Comparison of ENCODE assay signal across 20 cellular contexts in genomic region chr1:35855016-35855700, GRCh38. TPM values are rescaled to one million over a fixed set of nuclear protein-coding genes. Genes with fewer than 3 reads are reported as not detected.
DNase-seq lines count a peak whose midpoint lies in the region; FAIRE-seq and TF ChIP-seq lines count a peak whose summit lies in the region.
"Had no signal": no experiment of that assay in that cellular context is flagged by ENCODE, and none has a peak within 500 bp of the region (broad histone marks: within the 10 kb centered on the region; RNA-seq: fewer than 3 reads in every experiment).

No MANE protein-coding gene starts in this region.

- H3K56ac ChIP-seq in H1 (replicated peaks; ENCODE audit: insufficient read length, low read depth, low read length): no peak overlapping the region

- no peaks in the 10 kb centered on the region for H3K23me2 ChIP-seq in H1 (ENCODE audit: low read depth, low read length)

- no peak overlapping the region for H2AK5ac ChIP-seq in H1 (ENCODE audit: low read depth, low read length)

- H3K27me3 ChIP-seq in H1 (replicated peaks in 1 of 4; ENCODE audit: control insufficient read depth in 3 of 4, extremely low read depth in 1 of 4, insufficient read depth in 3 of 4, low read length in 3 of 4): no peaks in the 10 kb centered on the region
- H3K27me3 ChIP-seq in CD8-positive, alpha-beta memory T cell (ENCODE audit: insufficient read depth, low read length, poor library complexity, severe bottlenecking): no peaks in the 10 kb centered on the region
- H3K27me3 ChIP-seq: gastroesophageal sphincter had no signal

- no peaks in the 10 kb centered on the region for H3K4me1 ChIP-seq in HEK293 (ENCODE audit: control insufficient read depth, insufficient read depth, low read length)
- peaks cover 0 to 2% (median 1%) of the 10 kb centered on the region in 4 experiments; a peak in 2 of 7 replicates for H3K4me1 ChIP-seq in H1 (replicated peaks in 1 of 4; ENCODE audit: control insufficient read depth in 3 of 4, insufficient read depth in 4 of 4, low read length in 3 of 4)
- no peaks in the 10 kb centered on the region for H3K4me1 ChIP-seq in CD8-positive, alpha-beta memory T cell (ENCODE audit: insufficient read depth, low read length)

- H3K9ac ChIP-seq in H1 (replicated peaks in 1 of 4; ENCODE audit: extremely low read depth in 1 of 4, low read depth in 3 of 4, low read length in 3 of 4): no peak overlapping the region

- no peaks in the 10 kb centered on the region for H3K27me3 Mint-ChIP-seq in CD8-positive, alpha-beta memory T cell
- H3K27me3 Mint-ChIP-seq: activated B cell treated with CpG ODN at 0.5 μM for 24 hours had no signal

- no peak overlapping the region for H3K4me2 ChIP-seq in H1 (ENCODE audit: insufficient read depth in 1 of 2, low read depth in 2 of 2, low read length in 2 of 2)
- H3K4me2 ChIP-seq: PC-9 had no signal

- H3K14ac ChIP-seq in H1 (ENCODE audit: insufficient read length): no peak overlapping the region

- peak; percentile 36 for FAIRE-seq in H1 (lab: Jason Lieb, UNC)
- FAIRE-seq: endothelial cell of umbilical vein had no signal

- no peak overlapping the region for H2AFZ ChIP-seq in H1 (ENCODE audit: low read length)
- H2AFZ ChIP-seq: PC-9 had no signal

- POLR2A ChIA-PET in HEK293 (lab: Yijun Ruan, JAX): no interaction called here
- POLR2A ChIA-PET in H1 (lab: Charles Lee; ENCODE audit: partially characterized antibody): no interaction called here
- POLR2A ChIA-PET in CD8-positive, alpha-beta memory T cell (lab: Charles Lee): no interaction called here

- H3K9me3 ChIP-seq in HEK293 (ENCODE audit: control insufficient read depth, insufficient read depth, low read depth, low read length): no peaks in the 10 kb centered on the region
- no peaks in the 10 kb centered on the region for H3K9me3 ChIP-seq in H1 (ENCODE audit: insufficient read depth in 2 of 2, low read depth in 1 of 2, low read length in 1 of 2)
- H3K9me3 ChIP-seq in CD8-positive, alpha-beta memory T cell (ENCODE audit: low read length): no peaks in the 10 kb centered on the region
- H3K9me3 ChIP-seq: gastroesophageal sphincter had no signal

- no peak for TF ChIP-seq CTCF in HEK293 (tag by site-specific recombination; IDR thresholded peaks at IDR 0.05)
- TF ChIP-seq CTCF in H1 (IDR thresholded peaks at IDR 0.05; ENCODE audit: control extremely low read depth in 1 of 3, insufficient read depth in 1 of 3, low read depth in 1 of 3, low read length in 3 of 3): peak; percentile 22 to 55 (median 27); a peak in 3 of 4 replicates
- TF ChIP-seq CTCF in coronary artery (IDR thresholded peaks at IDR 0.05): no peak

- H3K36me3 ChIP-seq in HEK293 (ENCODE audit: control insufficient read depth in 2 of 2, insufficient read depth in 1 of 2, low read length in 2 of 2) (peaks cover 8 to 52% of the 10 kb centered on the region in 2 experiments; a peak in 2 of 3 replicates), H1 (ENCODE audit: control insufficient read depth in 2 of 4, insufficient read depth in 4 of 4, low read length in 3 of 4) (peaks cover 0 to 5% (median 3%) of the 10 kb centered on the region in 4 experiments; a peak in 4 of 8 replicates)
- peaks cover 14% of the 10 kb centered on the region for H3K36me3 ChIP-seq in CD8-positive, alpha-beta memory T cell (ENCODE audit: insufficient read depth, low read length)

- H3K79me1 ChIP-seq in H1 (ENCODE audit: low read depth, low read length): no peaks in the 10 kb centered on the region

- TF ChIP-seq RAD21 in H1 (IDR thresholded peaks at IDR 0.05 in 1 of 2, conservative IDR thresholded peaks at IDR 0.05 in 1 of 2; ENCODE audit: low read depth in 2 of 2, low read length in 2 of 2): peak; percentile 26 to 29; a peak in 3 of 4 replicates

- H2BK120ac ChIP-seq in H1 (replicated peaks; ENCODE audit: low read depth, low read length): no peak overlapping the region

- H4K5ac ChIP-seq in H1 (ENCODE audit: insufficient read length, low read depth, low read length): no peak overlapping the region

- H3K4me3 Mint-ChIP-seq in CD8-positive, alpha-beta memory T cell: no peak overlapping the region
- H3K4me3 Mint-ChIP-seq: activated B cell treated with CpG ODN at 0.5 μM for 24 hours; naive thymus-derived CD8-positive, alpha-beta T cell had no signal

- TF ChIP-seq EP300 in H1 (IDR thresholded peaks at IDR 0.05; ENCODE audit: borderline replicate concordance in 1 of 2, low read depth in 2 of 2, low read length in 2 of 2): no peak

- no peak overlapping the region for H2BK12ac ChIP-seq in H1 (ENCODE audit: low read depth, low read length)

- H3K9me3 Mint-ChIP-seq in CD8-positive, alpha-beta memory T cell: no peaks in the 10 kb centered on the region
- H3K9me3 Mint-ChIP-seq: activated B cell treated with CpG ODN at 0.5 μM for 24 hours; naive thymus-derived CD8-positive, alpha-beta T cell had no signal

- no peak for TF ChIP-seq POLR2A in H1 (IDR thresholded peaks at IDR 0.05; ENCODE audit: control extremely low read depth in 1 of 2, low read depth in 2 of 2, low read length in 2 of 2)

- peak overlapping the region in 1 of 8 donors; percentile 42 for H3K27ac Mint-ChIP-seq in CD8-positive, alpha-beta memory T cell
- H3K27ac Mint-ChIP-seq: activated B cell treated with CpG ODN at 0.5 μM for 24 hours had no signal

- no peaks in the 10 kb centered on the region for H4K20me1 ChIP-seq in H1 (replicated peaks in 1 of 2; ENCODE audit: control insufficient read depth in 1 of 2, insufficient read depth in 2 of 2, low read length in 2 of 2)

- no peak overlapping the region for H3K18ac ChIP-seq in H1 (ENCODE audit: extremely low read depth, low read length)

- H2BK20ac ChIP-seq in H1 (ENCODE audit: low read length): no peak overlapping the region

- no peak overlapping the region for H3K27ac ChIP-seq in HEK293 (ENCODE audit: extremely low read depth, low read depth, low read length)
- H3K27ac ChIP-seq in H1 (ENCODE audit: low read depth, low read length): no peak overlapping the region
- H3K27ac ChIP-seq in coronary artery: no peak overlapping the region
- no peak overlapping the region for H3K27ac ChIP-seq in CD8-positive, alpha-beta memory T cell (ENCODE audit: low read depth, low read length)
- H3K27ac ChIP-seq: gastroesophageal sphincter, PC-9 had no signal

- H3K23ac ChIP-seq in H1 (ENCODE audit: insufficient read length): no peak overlapping the region

- H3K4me1 Mint-ChIP-seq in CD8-positive, alpha-beta memory T cell: no peaks in the 10 kb centered on the region
- H3K4me1 Mint-ChIP-seq: activated B cell treated with CpG ODN at 0.5 μM for 24 hours; naive thymus-derived CD8-positive, alpha-beta T cell had no signal

- peak; percentile 68 for DNase-seq in D341Med (ENCODE audit: low spot score)
- DNase-seq in NCI-H82 treated with DMSO at 0.1 percent for 48 hours (lab: John Stamatoyannopoulos, UW; ENCODE audit: unreplicated experiment): peak; percentile 76
- peak in 1 of 2 experiments; percentile 51 for DNase-seq in H1 (ENCODE audit: low read depth in 1 of 2, low spot score in 2 of 2)
- no peak for DNase-seq in coronary artery (ENCODE audit: low spot score)
- DNase-seq in CD8-positive, alpha-beta memory T cell: no peak
- DNase-seq in hepatic stellate cell (ENCODE audit: low spot score): no peak
- DNase-seq in nucleus accumbens (lab: John Stamatoyannopoulos, UW): no peak
- DNase-seq: activated B cell treated with CpG ODN at 0.5 μM for 24 hours; activated effector memory CD4-positive, alpha-beta T cell treated with anti-CD3 and anti-CD28 coated beads, Interleukin-2, amount 50 U/mL, for 16 hours; cerebellar nuclear complex; GOT3; MV-4-11; naive thymus-derived CD8-positive, alpha-beta T cell; NCI-H2171 treated with DMSO at 0.1 percent for 48 hours; PC-9; right cardiac atrium had no signal

- H3K4me3 ChIP-seq in HEK293 (ENCODE audit: low read depth, low read length) (no peak overlapping the region), H1 (ENCODE audit: extremely low read depth in 1 of 4, insufficient read depth in 2 of 4, low read depth in 3 of 4, low read length in 4 of 4) (no peak overlapping the region), coronary artery (no peak overlapping the region)
- no peak overlapping the region for H3K4me3 ChIP-seq in CD8-positive, alpha-beta memory T cell (ENCODE audit: low read length)
- H3K4me3 ChIP-seq: gastroesophageal sphincter, lung, PC-9 had no signal

- WGBS in H1 (ENCODE audit: extremely low coverage in 1 of 2, insufficient coverage in 1 of 2, insufficient read length in 1 of 2, insufficient replicate concordance in 2 of 2, low coverage in 1 of 2, low lambda C conversion rate in 2 of 2, missing lambda C conversion rate in 1 of 2), 2 experiments: 80% methylated on average over 8 of the region's 8 CpGs; no CpG with 5 or more reads in 1 of the 2 experiments

- H2BK15ac ChIP-seq in H1 (ENCODE audit: low read length): no peak overlapping the region

- no peaks in the 10 kb centered on the region for H3K79me2 ChIP-seq in H1 (ENCODE audit: control insufficient read depth in 1 of 2, insufficient read depth in 2 of 2, low read length in 2 of 2)

- CTCF ChIA-PET in HEK293 (lab: Yijun Ruan, JAX): interaction anchor here (0.5 to 1.3 kb wide), 3 partner anchors 8 to 494 kb away, joined by 3 read pairs; partner anchors contain the start of gene AGO1
- CTCF ChIA-PET in H1 (lab: Charles Lee; ENCODE audit: partially characterized antibody): interaction anchor here (0.7 to 3.1 kb wide), 14 partner anchors 10 to 109 kb away, joined by 3 to 9 read pairs (median 3); partner anchors contain the start of gene AGO1
- CTCF ChIA-PET in CD8-positive, alpha-beta memory T cell (lab: Charles Lee): interaction anchor here (0.7 kb wide), 1 partner anchor 24 kb away, joined by 4 read pairs; no protein-coding TSS in a partner anchor

- H4K8ac ChIP-seq in H1 (ENCODE audit: extremely low read depth, insufficient read depth, low read length): no peak overlapping the region

- H4K91ac ChIP-seq in H1 (replicated peaks; ENCODE audit: insufficient read length, low read length): no peak overlapping the region

- H3K36me3 Mint-ChIP-seq in CD8-positive, alpha-beta memory T cell: peaks cover 0 to 60% (median 17%) of the 10 kb centered on the region in 3 donors

- no peak overlapping the region for H3K4ac ChIP-seq in H1 (replicated peaks; ENCODE audit: insufficient read length, low read depth, low read length)

- no peak overlapping the region for H2BK5ac ChIP-seq in H1 (ENCODE audit: low read depth, low read length)

RNA-seq across cellular contexts. Expression of gene AGO1, which starts 27.9 kb away (rescaled TPM):
- total RNA-seq in H1 (2021; fragmentation: NEBNext Ultra II Directional; extraction: Animal tissue kit (Norgen Biotek cat#: 25700)): 71.2 and 73.7 TPM in 2 replicates
- 15.1 and 18.0 TPM in 2 replicates for polyA plus RNA-seq in H1 (2011; rRNA removed)
- polyA plus RNA-seq in H1 (2011; cell fraction: cytosol; rRNA removed): 15.7 TPM
- 31.2 TPM for polyA plus RNA-seq in H1 (2011; cell fraction: nucleus; rRNA removed)
- polyA plus RNA-seq in H1 (2012, experiment 1 of 2): 15.6 to 21.9 TPM (median 20.5 TPM) in 4 replicates
- 3.6 TPM for polyA plus RNA-seq in H1 (2012, experiment 2 of 2)
- polyA plus RNA-seq in H1 (2013, experiment 1 of 2): 17.0 TPM
- polyA plus RNA-seq in H1 (2013, experiment 2 of 2): 16.4 TPM
- 105 and 117 TPM in 2 replicates for polyA minus RNA-seq in H1 (2011; rRNA and poly(A)+ RNA removed)
- polyA minus RNA-seq in H1 (2011; cell fraction: cytosol; rRNA and poly(A)+ RNA removed): 49.0 TPM
- 35.3 TPM for polyA minus RNA-seq in H1 (2011; cell fraction: nucleus; rRNA and poly(A)+ RNA removed)
- total RNA-seq in CD8-positive, alpha-beta memory T cell: 10 to 100 TPM; 41.0 to 41.6 TPM
- 9.4 TPM for polyA plus RNA-seq in CD8-positive, alpha-beta memory T cell

RNA-seq across cellular contexts. Expression of gene AGO4, which starts 47.3 kb away (rescaled TPM):
- total RNA-seq in H1 (2021; fragmentation: NEBNext Ultra II Directional; extraction: Animal tissue kit (Norgen Biotek cat#: 25700)): 7.3 and 7.7 TPM in 2 replicates
- 5.5 and 5.6 TPM in 2 replicates for polyA plus RNA-seq in H1 (2011; rRNA removed)
- polyA plus RNA-seq in H1 (2011; cell fraction: cytosol; rRNA removed): 8.6 TPM
- 12.8 TPM for polyA plus RNA-seq in H1 (2011; cell fraction: nucleus; rRNA removed)
- polyA plus RNA-seq in H1 (2012, experiment 1 of 2): 7.9 to 9.3 TPM (median 8.9 TPM) in 4 replicates
- 0.45 TPM for polyA plus RNA-seq in H1 (2012, experiment 2 of 2)
- polyA plus RNA-seq in H1 (2013, experiment 1 of 2): 3.9 TPM
- polyA plus RNA-seq in H1 (2013, experiment 2 of 2): 4.7 TPM
- polyA minus RNA-seq in H1 (2011; rRNA and poly(A)+ RNA removed): 48.5 and 74.4 TPM in 2 replicates
- 22.1 TPM for polyA minus RNA-seq in H1 (2011; cell fraction: cytosol; rRNA and poly(A)+ RNA removed)
- polyA minus RNA-seq in H1 (2011; cell fraction: nucleus; rRNA and poly(A)+ RNA removed): 17.7 TPM
- 1 to 10 TPM; 8.3 to 9.1 TPM for total RNA-seq in CD8-positive, alpha-beta memory T cell
- 14.6 TPM for polyA plus RNA-seq in CD8-positive, alpha-beta memory T cell

Comparison
In these comparisons a context has a peak if more than half of its experiments do, and no peak if none do; other contexts are left out.
1. DNase-seq: peak in D341Med (single experiment) and NCI-H82 treated with DMSO at 0.1 percent for 48 hours (single experiment); none in coronary artery (single experiment), CD8-positive, alpha-beta memory T cell (0 of 5), hepatic stellate cell (single experiment) and nucleus accumbens (0 of 56).
2. CTCF ChIP-seq: peak in H1 (3 of 3); none in HEK293 (single experiment) and coronary artery (single experiment).